Comparison of ENCODE assay signal across 8 cellular contexts in genomic region chr1:203289281-203289981, GRCh38. TPM values are rescaled to one million over a fixed set of nuclear protein-coding genes. Genes with fewer than 3 reads are reported as not detected.
DNase-seq lines count a peak whose midpoint lies in the region; ATAC-seq and TF ChIP-seq lines count a peak whose summit lies in the region.

No MANE protein-coding gene starts in this region.

- no peaks in the 10 kb centered on the region for H3K27me3 Mint-ChIP-seq in activated CD8-positive, alpha-beta T cell treated with anti-CD3 and anti-CD28 coated beads, Interleukin-2, amount 10 ng/mL, durations not matched to agents 7 days and 5 days (ENCODE audit: low read depth)

- H3K36me3 Mint-ChIP-seq in activated CD8-positive, alpha-beta T cell treated with anti-CD3 and anti-CD28 coated beads, Interleukin-2, amount 10 ng/mL, durations not matched to agents 7 days and 5 days (ENCODE audit: low read depth) = no peaks in the 10 kb centered on the region

- no peaks in the 10 kb centered on the region for H3K27me3 ChIP-seq in Loucy (ENCODE audit: insufficient read depth, low read length, poor library complexity, severe bottlenecking)
- H3K27me3 ChIP-seq in esophagus (ENCODE audit: control insufficient read depth in 1 of 2, insufficient read depth in 2 of 2, low read length in 2 of 2) = no peaks in the 10 kb centered on the region
- H3K27me3 ChIP-seq in rectal smooth muscle tissue (ENCODE audit: control insufficient read depth, insufficient read depth, low read length) = no peaks in the 10 kb centered on the region
- no peaks in the 10 kb centered on the region for H3K27me3 ChIP-seq in aorta (ENCODE audit: control insufficient read depth in 1 of 2, insufficient read depth in 2 of 2, low read length in 1 of 2)

- H3K79me2 ChIP-seq in Loucy (ENCODE audit: insufficient read depth, low read length) = peaks cover 12% of the 10 kb centered on the region; the same call in 1 of the 2 replicates

- TF ChIP-seq CTCF in GM10248 (IDR thresholded peaks at IDR 0.05; ENCODE audit: control extremely low read depth, extremely low read depth, low read depth, missing control alignments) (no peak), Loucy (conservative IDR thresholded peaks at IDR 0.05; ENCODE audit: low read length) (no peak)

- H3K4me3 ChIP-seq in Loucy (ENCODE audit: low read length, poor library complexity, severe bottlenecking) (peak overlapping the region; percentile 49), esophagus (ENCODE audit: low read depth in 1 of 2, low read length in 2 of 2) (no peak overlapping the region), rectal smooth muscle tissue (ENCODE audit: low read length) (peak overlapping the region; percentile 67), aorta (ENCODE audit: low read length in 2 of 2) (no peak overlapping the region)

- ATAC-seq in GM21529 (IDR thresholded peaks at IDR 0.05; ENCODE audit: unreplicated experiment) (peak; percentile 57), aorta (ENCODE audit: low FRiP score) (peak; percentile 48)
- peak; percentile 72 for ATAC-seq in activated CD8-positive, alpha-beta T cell treated with anti-CD3 and anti-CD28 coated beads, Interleukin-2, amount 10 ng/mL, durations not matched to agents 7 days and 5 days

- POLR2A ChIA-PET in GM10248 (lab: Yijun Ruan, JAX) = interaction anchor here (0.6 to 14.5 kb wide), 8 partner anchors 10 to 1227 kb away, joined by 3 to 215 read pairs (median 4); partner anchors contain the start of genes BTG2 and MDM4
- POLR2A ChIA-PET in activated CD8-positive, alpha-beta T cell treated with anti-CD3 and anti-CD28 coated beads, Interleukin-2, amount 10 ng/mL, durations not matched to agents 7 days and 5 days (lab: Charles Lee) = interaction anchor here (1.2 to 14.2 kb wide), 6 partner anchors 13 to 50 kb away, joined by 3 to 376 read pairs (median 122); partner anchors contain the start of gene BTG2

- H3K4me1 Mint-ChIP-seq in activated CD8-positive, alpha-beta T cell treated with anti-CD3 and anti-CD28 coated beads, Interleukin-2, amount 10 ng/mL, durations not matched to agents 7 days and 5 days (ENCODE audit: low read depth) = peaks cover 81% of the 10 kb centered on the region

- CTCF ChIA-PET in GM10248 (lab: Yijun Ruan, JAX) = interaction anchor here (0.8 to 23.0 kb wide), 8 partner anchors 10 to 50 kb away, joined by 3 to 291 read pairs (median 18); no protein-coding TSS in a partner anchor
- CTCF ChIA-PET in activated CD8-positive, alpha-beta T cell treated with anti-CD3 and anti-CD28 coated beads, Interleukin-2, amount 10 ng/mL, durations not matched to agents 7 days and 5 days (lab: Charles Lee) = interaction anchor here (1.0 to 21.7 kb wide), 12 partner anchors 10 to 198 kb away, joined by 3 to 461 read pairs (median 8); partner anchors contain the start of gene BTG2

- DNase-seq in GM10248 (ENCODE audit: extremely low spot score) = peak; percentile 87
- peak; percentile 93 for DNase-seq in activated CD8-positive, alpha-beta T cell treated with anti-CD3 and anti-CD28 coated beads, Interleukin-2, amount 10 ng/mL, durations not matched to agents 7 days and 5 days
- peak; percentile 74 to 79 for DNase-seq in aorta
- DNase-seq in NCI-H2196 treated with DMSO at 0.1 percent for 48 hours (lab: John Stamatoyannopoulos, UW; ENCODE audit: unreplicated experiment) = no peak

- WGBS in esophagus, 2 donors = 27% methylated on average over 12 of the region's 12 CpGs
- 57 to 58% methylated on average over 12 of the region's 12 CpGs for WGBS in aorta, 2 donors

- H3K27ac ChIP-seq in esophagus (ENCODE audit: low read depth in 2 of 2, low read length in 1 of 2) (peak overlapping the region; percentile 89 to 95), rectal smooth muscle tissue (ENCODE audit: low read depth, low read length) (peak overlapping the region; percentile 95), aorta (ENCODE audit: low read depth in 1 of 2, low read length in 2 of 2) (peak overlapping the region; percentile 72 to 91)

- peak overlapping the region; percentile 78 for H3K4me2 ChIP-seq in Loucy (ENCODE audit: low read depth, low read length, poor library complexity, severe bottlenecking)

- H2AFZ ChIP-seq in Loucy (ENCODE audit: low read length) = peak overlapping the region; percentile 14; the same call in 1 of the 2 replicates

- peak overlapping the region; percentile 81 for H3K4me3 Mint-ChIP-seq in activated CD8-positive, alpha-beta T cell treated with anti-CD3 and anti-CD28 coated beads, Interleukin-2, amount 10 ng/mL, durations not matched to agents 7 days and 5 days

- H3K9ac ChIP-seq in Loucy (ENCODE audit: low read depth, low read length, poor library complexity, severe bottlenecking) (peak overlapping the region; percentile 71), rectal smooth muscle tissue (ENCODE audit: low read length) (peak overlapping the region; percentile 80)

- H3F3A ChIP-seq in Loucy (ENCODE audit: low read depth) = no peaks in the 10 kb centered on the region; the same call in 1 of the 2 replicates

- H3K9me2 ChIP-seq in Loucy (replicated peaks; ENCODE audit: low read depth, low read length) = no peaks in the 10 kb centered on the region

- H3K27ac Mint-ChIP-seq in activated CD8-positive, alpha-beta T cell treated with anti-CD3 and anti-CD28 coated beads, Interleukin-2, amount 10 ng/mL, durations not matched to agents 7 days and 5 days = peak overlapping the region; percentile 99

- H3K9me3 ChIP-seq in Loucy (ENCODE audit: insufficient read depth, low read depth, low read length) = no peaks in the 10 kb centered on the region
- no peaks in the 10 kb centered on the region for H3K9me3 ChIP-seq in esophagus (ENCODE audit: control insufficient read depth in 2 of 2, insufficient read depth in 1 of 2, low read depth in 1 of 2, low read length in 1 of 2)
- no peaks in the 10 kb centered on the region for H3K9me3 ChIP-seq in aorta (ENCODE audit: control insufficient read depth, low read length)

- H3K36me3 ChIP-seq in Loucy (ENCODE audit: insufficient read depth, low read length) = no peaks in the 10 kb centered on the region
- H3K36me3 ChIP-seq in esophagus (ENCODE audit: control insufficient read depth in 2 of 2, insufficient read depth in 2 of 2, low read length in 1 of 2) = no peaks in the 10 kb centered on the region
- no peaks in the 10 kb centered on the region for H3K36me3 ChIP-seq in rectal smooth muscle tissue (ENCODE audit: control insufficient read depth, insufficient read depth, low read length)
- no peaks in the 10 kb centered on the region for H3K36me3 ChIP-seq in aorta (ENCODE audit: control insufficient read depth in 1 of 2, insufficient read depth in 2 of 2, low read length in 1 of 2)

- peaks cover 70% of the 10 kb centered on the region for H3K4me1 ChIP-seq in Loucy (ENCODE audit: insufficient read depth, low read length, poor library complexity, severe bottlenecking)
- H3K4me1 ChIP-seq in esophagus (ENCODE audit: control insufficient read depth in 2 of 2, insufficient read depth in 2 of 2, low read length in 1 of 2) = peaks cover 8 to 35% of the 10 kb centered on the region in 2 donors
- H3K4me1 ChIP-seq in rectal smooth muscle tissue (ENCODE audit: control insufficient read depth, insufficient read depth, low read length) = peaks cover 24% of the 10 kb centered on the region
- no peaks in the 10 kb centered on the region for H3K4me1 ChIP-seq in aorta (ENCODE audit: control insufficient read depth in 1 of 2, insufficient read depth in 2 of 2, low read length in 2 of 2)

- no peaks in the 10 kb centered on the region for H3K9me3 Mint-ChIP-seq in activated CD8-positive, alpha-beta T cell treated with anti-CD3 and anti-CD28 coated beads, Interleukin-2, amount 10 ng/mL, durations not matched to agents 7 days and 5 days (ENCODE audit: insufficient read depth)

- no peaks in the 10 kb centered on the region for H4K20me1 ChIP-seq in Loucy (ENCODE audit: insufficient read depth, low read length, poor library complexity, severe bottlenecking)

- intact Hi-C loops in aorta (cut with DNase I) = no loop called here

RNA-seq across cellular contexts. Expression of gene BTG2, which starts 15.9 kb away (rescaled TPM):
- total RNA-seq in activated CD8-positive, alpha-beta T cell treated with anti-CD3 and anti-CD28 coated beads, Interleukin-2, amount 10 ng/mL, durations not matched to agents 7 days and 5 days = 10 to 100 TPM; 58.6 to 58.9 TPM
- 10 to 100 TPM in 1 of 2 donors, 1 to 10 TPM in 1; 9.4 to 27.3 TPM for polyA plus RNA-seq in esophagus
- total RNA-seq in aorta = 100 to 1,000 TPM in 1 of 2 donors, 10 to 100 TPM in 1; 51.6 to 302 TPM
- polyA plus RNA-seq in aorta = 100 to 1,000 TPM in 1 of 2 donors, 10 to 100 TPM in 1; 36.2 to 117 TPM

RNA-seq across cellular contexts. Expression of gene CHIT1, which starts 60.0 kb away (rescaled TPM):
- total RNA-seq in activated CD8-positive, alpha-beta T cell treated with anti-CD3 and anti-CD28 coated beads, Interleukin-2, amount 10 ng/mL, durations not matched to agents 7 days and 5 days = under 1 TPM; 0.39 to 0.50 TPM
- polyA plus RNA-seq in esophagus = under 1 TPM in 1 of 2 donors, not detected in 1; 0.01 TPM
- 1 to 10 TPM; 1.3 to 2.2 TPM for total RNA-seq in aorta
- polyA plus RNA-seq in aorta = 10 to 100 TPM in 1 of 2 donors, under 1 TPM in 1; 0.56 to 16.4 TPM

Comparison
In these comparisons a context has a peak if more than half of its experiments do, and no peak if none do; other contexts are left out.
1. H3K4me3 ChIP-seq: peak in Loucy (single experiment) and rectal smooth muscle tissue (single experiment); none in esophagus (0 of 2) and aorta (0 of 2).
2. Peak in every context shown above with its lines, with median percentiles within 50 percentile points of each other: ATAC-seq and H3K27ac ChIP-seq.